14 cellular contexts compared by ENCODE assay signal in genomic region chr18:50143295-50143694, GRCh38. TPM values are rescaled to one million over a fixed set of nuclear protein-coding genes. Genes with fewer than 3 reads are reported as not detected.
"Had no signal": no experiment of that assay in that cellular context is flagged by ENCODE, and none has a peak within 500 bp of the region (broad histone marks: within the 10 kb centered on the region; RNA-seq: fewer than 3 reads in every experiment).

No MANE protein-coding gene starts in this region.

- H3K4me3 ChIP-seq: left lung, testis had no signal

- H3K27ac Mint-ChIP-seq: activated CD4-positive, alpha-beta memory T cell treated with anti-CD3 and anti-CD28 coated beads for 36 hours; activated naive CD8-positive, alpha-beta T cell treated with anti-CD3 and anti-CD28 coated beads, Interleukin-2, amount 10 ng/mL, durations not matched to agents 7 days and 5 days; stimulated activated naive CD8-positive, alpha-beta T cell treated with anti-CD3 and anti-CD28 coated beads, Interleukin-15, amount 100 ng/mL, for 72 hours; T-helper 2 cell treated with Interferon-gamma antibody and Interleukin-4, amounts not matched to agents 5 μg/mL and 100 μg/mL, for 36 hours had no signal

- ATAC-seq: activated T-cell treated with anti-CD3 and anti-CD28 coated beads, Interleukin-2, amount 50 U/mL, for 4 hours; stimulated activated naive CD8-positive, alpha-beta T cell treated with anti-CD3 and anti-CD28 coated beads, Interleukin-15, amount 100 ng/mL, for 72 hours had no signal

- H3K27me3 ChIP-seq: left lung, testis had no signal

- H3K4me3 Mint-ChIP-seq: activated CD4-positive, alpha-beta memory T cell treated with anti-CD3 and anti-CD28 coated beads for 36 hours; activated naive CD8-positive, alpha-beta T cell treated with anti-CD3 and anti-CD28 coated beads, Interleukin-2, amount 10 ng/mL, durations not matched to agents 7 days and 5 days; activated T-cell treated with anti-CD3 and anti-CD28 coated beads, Interleukin-2, amount 50 U/mL, for 4 hours; stimulated activated naive CD8-positive, alpha-beta T cell treated with anti-CD3 and anti-CD28 coated beads, Interleukin-15, amount 100 ng/mL, for 72 hours; T-helper 2 cell treated with Interferon-gamma antibody and Interleukin-4, amounts not matched to agents 5 μg/mL and 100 μg/mL, for 36 hours had no signal

- H2AFZ ChIP-seq: parathyroid adenoma had no signal

- H3K4me1 Mint-ChIP-seq: activated naive CD8-positive, alpha-beta T cell treated with anti-CD3 and anti-CD28 coated beads, Interleukin-2, amount 10 ng/mL, durations not matched to agents 7 days and 5 days; stimulated activated naive CD8-positive, alpha-beta T cell treated with anti-CD3 and anti-CD28 coated beads, Interleukin-15, amount 100 ng/mL, for 72 hours had no signal

- H3K27ac ChIP-seq: left lung, parathyroid adenoma, testis had no signal

- H3K36me3 Mint-ChIP-seq: activated CD4-positive, alpha-beta memory T cell treated with anti-CD3 and anti-CD28 coated beads for 36 hours; activated naive CD8-positive, alpha-beta T cell treated with anti-CD3 and anti-CD28 coated beads, Interleukin-2, amount 10 ng/mL, durations not matched to agents 7 days and 5 days had no signal

- H3K9ac ChIP-seq: parathyroid adenoma had no signal

- H3K9me3 ChIP-seq: left lung, testis had no signal

- H3K36me3 ChIP-seq: left lung had no signal

- FAIRE-seq: colon had no signal

- DNase-seq: activated CD4-positive, alpha-beta memory T cell treated with anti-CD3 and anti-CD28 coated beads for 36 hours; activated gamma-delta T cell treated with Interleukin-2 at 50 U/mL for 16 hours; activated naive CD8-positive, alpha-beta T cell treated with anti-CD3 and anti-CD28 coated beads, Interleukin-2, amount 10 ng/mL, durations not matched to agents 7 days and 5 days; activated T-cell treated with anti-CD3 and anti-CD28 coated beads, Interleukin-2, amount 50 U/mL, for 4 hours; aorta; erythroblast; left lung; stimulated activated CD4-positive, alpha-beta T cell treated with anti-CD3 and anti-CD28 coated beads, Interleukin-4, amount 100 ng/mL, for 4 hours; stimulated activated naive CD8-positive, alpha-beta T cell treated with anti-CD3 and anti-CD28 coated beads, Interleukin-15, amount 100 ng/mL, for 72 hours; SW 1271; testis had no signal

- H3K9me3 Mint-ChIP-seq: activated CD4-positive, alpha-beta memory T cell treated with anti-CD3 and anti-CD28 coated beads for 36 hours; activated naive CD8-positive, alpha-beta T cell treated with anti-CD3 and anti-CD28 coated beads, Interleukin-2, amount 10 ng/mL, durations not matched to agents 7 days and 5 days; activated T-cell treated with anti-CD3 and anti-CD28 coated beads, Interleukin-2, amount 50 U/mL, for 4 hours; T-helper 2 cell treated with Interferon-gamma antibody and Interleukin-4, amounts not matched to agents 5 μg/mL and 100 μg/mL, for 36 hours had no signal

RNA-seq across cellular contexts. Expression of gene MYO5B, which starts 51.7 kb away (rescaled TPM):
- total RNA-seq: activated naive CD8-positive, alpha-beta T cell treated with anti-CD3 and anti-CD28 coated beads, Interleukin-2, amount 10 ng/mL, durations not matched to agents 7 days and 5 days had no signal
